ENCODE assay signal across 15 cellular contexts in genomic region chr14:60654303-60654925, GRCh38. TPM values are rescaled to one million over a fixed set of nuclear protein-coding genes. Genes with fewer than 3 reads are reported as not detected.
A peak's percentile ranks its signal among the peaks of the same experiment; 100 is the strongest.
DNase-seq lines count a peak whose midpoint lies in the region; ATAC-seq, FAIRE-seq and TF ChIP-seq lines count a peak whose summit lies in the region.
"Had no signal": no experiment of that assay in that cellular context is flagged by ENCODE, and none has a peak within 500 bp of the region (broad histone marks: within the 10 kb centered on the region; RNA-seq: fewer than 3 reads in every experiment).

No MANE protein-coding gene starts in this region.

- H3K79me2 ChIP-seq in endothelial cell of umbilical vein (ENCODE audit: control insufficient read depth, insufficient read depth, low read length), result no peaks in the 10 kb centered on the region

- dilution Hi-C loops in endothelial cell of umbilical vein (cut with MboI; ENCODE audit: extremely low pct_ligation_motif_present, low sequenced_read_pairs), result no loop called here

- no peak overlapping the region for H3K9ac ChIP-seq in endothelial cell of umbilical vein (replicated peaks; ENCODE audit: extremely low read depth, insufficient read depth, low read length)

- CTCF ChIA-PET in endothelial cell of umbilical vein (lab: Charles Lee), result interaction anchor here (0.7 to 4.2 kb wide), 4 partner anchors 11 to 589 kb away, joined by 3 to 24 read pairs (median 3); no protein-coding TSS in a partner anchor

- no peak overlapping the region for H3K4me2 ChIP-seq in endothelial cell of umbilical vein (ENCODE audit: insufficient read depth, low read length)

- POLR2A ChIA-PET in endothelial cell of umbilical vein (lab: Charles Lee), result no interaction called here

- WGBS in psoas muscle, 3 donors, result 5 to 18% (median 13%) methylated on average over 4 of the region's 4 CpGs

- H3K9me1 ChIP-seq in endothelial cell of umbilical vein (replicated peaks; ENCODE audit: control insufficient read depth, extremely low read depth, insufficient read depth, low read length), result no peaks in the 10 kb centered on the region

- no TSS peak for BruUV-seq in endothelial cell of umbilical vein (replicated peaks; lab: Mats Ljungman, UMichigan)

- peaks cover 13% of the 10 kb centered on the region for H3K4me1 ChIP-seq in endothelial cell of umbilical vein (ENCODE audit: control insufficient read depth, extremely low read depth, insufficient read depth, low read length)
- peaks cover 17% of the 10 kb centered on the region for H3K4me1 ChIP-seq in psoas muscle

- H4K20me1 ChIP-seq in endothelial cell of umbilical vein (replicated peaks; ENCODE audit: control insufficient read depth, extremely low read depth, insufficient read depth, low read length), result peaks cover 5% of the 10 kb centered on the region

- H2AFZ ChIP-seq in endothelial cell of umbilical vein (ENCODE audit: low read depth, low read length), result no peak overlapping the region

- ATAC-seq in psoas muscle, result no peak
- no peak for ATAC-seq in GM21576 (IDR thresholded peaks at IDR 0.05; ENCODE audit: unreplicated experiment)

- DNase-seq in DMS 273 (lab: John Stamatoyannopoulos, UW; ENCODE audit: unreplicated experiment) (peak; percentile 18), DMS 273 treated with DMSO at 0.1 percent for 48 hours (lab: John Stamatoyannopoulos, UW) (no peak), M059J (ENCODE audit: low read depth) (peak; percentile 48), endothelial cell of umbilical vein (ENCODE audit: low read depth, low spot score) (no peak), psoas muscle (no peak), midbrain (lab: John Stamatoyannopoulos, UW) (no peak), MV-4-11 (lab: John Stamatoyannopoulos, UW) (no peak)
- DNase-seq: activated CD8-positive, alpha-beta memory T cell treated with anti-CD3 and anti-CD28 coated beads, Interleukin-2, amount 50 U/mL, for 4 hours; adrenal gland; dorsolateral prefrontal cortex; SHP77; stimulated activated CD4-positive, alpha-beta T cell treated with anti-CD3 and anti-CD28 coated beads, Interleukin-12 subunit alpha, Interleukin-12 subunit beta, amount 100 ng/mL, for 4 hours; tibial artery had no signal

- TF ChIP-seq CTCF in endothelial cell of umbilical vein (IDR thresholded peaks at IDR 0.05; ENCODE audit: extremely low read depth in 1 of 2, insufficient read depth in 1 of 2, low read depth in 1 of 2, low read length in 2 of 2) (no peak), psoas muscle (IDR thresholded peaks at IDR 0.05) (no peak)

- H3K4me3 ChIP-seq in endothelial cell of umbilical vein (replicated peaks in 1 of 3; ENCODE audit: insufficient read depth in 1 of 3, low read depth in 1 of 3, low read length in 3 of 3) (no peak overlapping the region), psoas muscle (peak overlapping the region; percentile 91)
- H3K4me3 ChIP-seq: adrenal gland, dorsolateral prefrontal cortex, tibial artery had no signal

- H3K27me3 ChIP-seq in endothelial cell of umbilical vein (ENCODE audit: control insufficient read depth in 2 of 2, insufficient read depth in 2 of 2, low read length in 2 of 2) (peaks cover 57 to 68% of the 10 kb centered on the region in 2 experiments), psoas muscle (ENCODE audit: insufficient read depth in 3 of 3, low read length in 2 of 3) (no peaks in the 10 kb centered on the region)

- H3K27ac ChIP-seq in endothelial cell of umbilical vein (ENCODE audit: insufficient read depth, low read depth, low read length) (no peak overlapping the region), psoas muscle (peak overlapping the region; percentile 93)
- H3K27ac ChIP-seq: 22Rv1, adrenal gland, dorsolateral prefrontal cortex, tibial artery had no signal

- peak; percentile 24 for FAIRE-seq in endothelial cell of umbilical vein (lab: Jason Lieb, UNC)

- intact Hi-C loops in endothelial cell of umbilical vein (cut with micrococcal nuclease) (no loop called here), psoas muscle (cut with DNase I) (loop anchor here (5.0 to 10.0 kb wide), 6 partner anchors 153 to 543 kb away; no protein-coding TSS in a partner anchor)

- H3K9me3 ChIP-seq in endothelial cell of umbilical vein (replicated peaks; ENCODE audit: control insufficient read depth, insufficient read depth, low read length) (no peaks in the 10 kb centered on the region), psoas muscle (no peaks in the 10 kb centered on the region)
- H3K9me3 ChIP-seq: adrenal gland, tibial artery had no signal

- H3K36me3 ChIP-seq in endothelial cell of umbilical vein (ENCODE audit: control insufficient read depth in 2 of 2, extremely low read depth in 1 of 2, insufficient read depth in 2 of 2, low read length in 2 of 2) (no peaks in the 10 kb centered on the region), psoas muscle (ENCODE audit: insufficient read depth in 1 of 2, low read depth in 1 of 2) (no peaks in the 10 kb centered on the region)
- H3K36me3 ChIP-seq: adrenal gland, tibial artery had no signal

- TF ChIP-seq POLR2A in endothelial cell of umbilical vein (IDR thresholded peaks at IDR 0.05; ENCODE audit: low read depth, low read length), result no peak

TF ChIP-seq in endothelial cell of umbilical vein, 7 proteins besides CTCF, POLR2A, EP300 and RAD21:
- TF ChIP-seq EZH2 (IDR thresholded peaks at IDR 0.05; ENCODE audit: borderline replicate concordance, low read depth, low read length, severe bottlenecking) (no peak), MYC (IDR thresholded peaks at IDR 0.05; ENCODE audit: low read depth, low read length) (no peak), FOS (IDR thresholded peaks at IDR 0.05; ENCODE audit: borderline replicate concordance, insufficient read depth, low read length) (no peak), POLR2AphosphoS5 (IDR thresholded peaks at IDR 0.05; ENCODE audit: insufficient read depth, low read depth, low read length) (no peak), GATA2 (IDR thresholded peaks at IDR 0.05; ENCODE audit: insufficient read depth, insufficient read length, low read depth, low read length) (no peak), JUN (IDR thresholded peaks at IDR 0.05; ENCODE audit: borderline replicate concordance, insufficient read depth, insufficient read length, low read depth) (no peak)
- TF ChIP-seq, protein P1, sequence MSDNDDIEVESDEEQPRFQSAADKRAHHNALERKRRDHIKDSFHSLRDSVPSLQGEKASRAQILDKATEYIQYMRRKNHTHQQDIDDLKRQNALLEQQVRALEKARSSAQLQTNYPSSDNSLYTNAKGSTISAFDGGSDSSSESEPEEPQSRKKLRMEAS (IDR thresholded peaks at IDR 0.05; ENCODE audit: insufficient read depth, insufficient read length), result no peak

RNA-seq across cellular contexts. Expression of gene SIX1, which starts 5.1 kb away (rescaled TPM):
- 8.0 and 12.5 TPM in 2 replicates for total RNA-seq in M059J (2014; rRNA removed; shearing (Covaris generic))
- 0.40 and 0.55 TPM in 2 replicates for total RNA-seq in endothelial cell of umbilical vein
- 0.55 and 0.57 TPM in 2 replicates for polyA plus RNA-seq in endothelial cell of umbilical vein
- polyA plus RNA-seq in endothelial cell of umbilical vein (2011; cell fraction: cytosol; rRNA removed), result 0.59 and 0.61 TPM in 2 replicates
- polyA plus RNA-seq in endothelial cell of umbilical vein (2011; cell fraction: nucleus; rRNA removed), result 0.38 and 0.51 TPM in 2 replicates
- 0.33 and 0.37 TPM in 2 replicates for polyA plus RNA-seq in endothelial cell of umbilical vein (2012)
- polyA minus RNA-seq in endothelial cell of umbilical vein, result 0.64 and 0.80 TPM in 2 replicates
- 1.2 TPM for polyA minus RNA-seq in endothelial cell of umbilical vein (2011; cell fraction: cytosol; rRNA and poly(A)+ RNA removed)
- 0.24 and 0.58 TPM in 2 replicates for polyA minus RNA-seq in endothelial cell of umbilical vein (2011; cell fraction: nucleus; rRNA and poly(A)+ RNA removed)
- 10 to 100 TPM; 38.5 to 58.0 (median 43.4) TPM for total RNA-seq in psoas muscle
- 10 to 100 TPM in 2 of 3 donors, 1 to 10 TPM in 1; 8.3 to 86.6 (median 37.7) TPM for polyA plus RNA-seq in psoas muscle

Comparison
In these comparisons a context has a peak if more than half of its experiments do, and no peak if none do; other contexts are left out.
1. DNase-seq: peak in DMS 273 (single experiment) and M059J (single experiment); none in DMS 273 treated with DMSO at 0.1 percent for 48 hours (single experiment), endothelial cell of umbilical vein (single experiment), psoas muscle (0 of 2), midbrain (single experiment) and MV-4-11 (single experiment).